13 cellular contexts compared by ENCODE assay signal in the genomic region with DNA sequence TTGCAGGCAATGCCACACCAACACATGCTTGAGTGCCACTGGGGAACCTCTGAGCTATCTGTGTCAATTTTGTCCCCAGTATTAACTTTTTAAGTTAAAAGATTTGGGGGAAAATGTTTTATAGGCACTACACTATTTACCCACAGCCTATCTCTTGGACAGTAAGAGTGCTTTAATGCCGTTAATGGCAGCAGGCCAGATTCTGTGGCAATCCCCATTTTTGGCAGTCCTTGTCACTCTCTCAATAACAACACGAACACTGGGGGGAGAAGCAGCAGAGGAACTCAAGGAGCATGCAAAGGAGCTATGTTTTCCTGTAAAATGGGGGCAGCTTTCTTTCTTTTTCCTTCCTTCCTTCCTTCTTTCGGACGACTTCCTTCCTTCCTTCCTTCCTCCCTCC.
DNase-seq lines count a peak whose midpoint lies in the region; ATAC-seq and TF ChIP-seq lines count a peak whose summit lies in the region.
"Had no signal": no experiment of that assay in that cellular context is flagged by ENCODE, and none has a peak within 500 bp of the region (broad histone marks: within the 10 kb centered on the region; RNA-seq: fewer than 3 reads in every experiment).

No MANE protein-coding gene starts in this region.

- no peaks in the 10 kb centered on the region for H3K27me3 Mint-ChIP-seq in progenitor cell of endocrine pancreas

- no peak overlapping the region for H3K4me3 Mint-ChIP-seq in progenitor cell of endocrine pancreas (ENCODE audit: low read depth)
- H3K4me3 Mint-ChIP-seq: central memory CD8-positive, alpha-beta T cell had no signal

- DNase-seq in NCI-H1092 treated with DMSO at 0.1 percent for 48 hours (lab: John Stamatoyannopoulos, UW) (peak; percentile 72), coronary artery (ENCODE audit: low spot score) (peak; percentile 87), pons (ENCODE audit: low spot score) (peak; percentile 57), globus pallidus (ENCODE audit: low spot score) (no peak), NCI-H446 treated with DMSO at 0.1 percent for 48 hours (lab: John Stamatoyannopoulos, UW) (no peak), progenitor cell of endocrine pancreas (ENCODE audit: low spot score, unreplicated experiment) (no peak)
- DNase-seq: activated CD4-positive, CD25-positive, alpha-beta regulatory T cell; mesendoderm; NCI-H1417 treated with DMSO at 0.1 percent for 48 hours had no signal

- no peaks in the 10 kb centered on the region for H3K4me1 Mint-ChIP-seq in progenitor cell of endocrine pancreas (ENCODE audit: low read depth)

- peaks cover 10% of the 10 kb centered on the region for H3K36me3 Mint-ChIP-seq in progenitor cell of endocrine pancreas (ENCODE audit: insufficient read depth)

- H3K27ac ChIP-seq in C4-2B (peak overlapping the region; percentile 38; the same call in 1 of the 2 replicates), coronary artery (peak overlapping the region; percentile 46 to 76)

- H3K27ac Mint-ChIP-seq in progenitor cell of endocrine pancreas, result no peak overlapping the region

- H3K4me3 ChIP-seq in coronary artery, result no peak overlapping the region
- H3K4me3 ChIP-seq: GM12878 had no signal

- ATAC-seq in GM18519 (IDR thresholded peaks at IDR 0.05; ENCODE audit: low FRiP score, unreplicated experiment), result no peak
- ATAC-seq: GM12878 had no signal

- TF ChIP-seq CTCF in C4-2B (conservative IDR thresholded peaks at IDR 0.05) (no peak), coronary artery (IDR thresholded peaks at IDR 0.05) (no peak), progenitor cell of endocrine pancreas (IDR thresholded peaks at IDR 0.05; ENCODE audit: unreplicated experiment) (no peak)

- H3K9me3 Mint-ChIP-seq in progenitor cell of endocrine pancreas (ENCODE audit: low read depth), result peaks cover 3% of the 10 kb centered on the region
- H3K9me3 Mint-ChIP-seq: central memory CD8-positive, alpha-beta T cell had no signal

Comparison
In these comparisons a context has a peak if more than half of its experiments do, and no peak if none do; other contexts are left out.
1. DNase-seq: peak in NCI-H1092 treated with DMSO at 0.1 percent for 48 hours (single experiment), coronary artery (single experiment) and pons (single experiment); none in globus pallidus (single experiment), NCI-H446 treated with DMSO at 0.1 percent for 48 hours (single experiment) and progenitor cell of endocrine pancreas (single experiment).